ENCODE assay signal across 11 cellular contexts in genomic region chr6:14865609-14866100, GRCh38.
A peak's percentile ranks its signal among the peaks of the same experiment; 100 is the strongest.
DNase-seq lines count a peak whose midpoint lies in the region; ATAC-seq and TF ChIP-seq lines count a peak whose summit lies in the region.
"Had no signal": no experiment of that assay in that cellular context is flagged by ENCODE, and none has a peak within 500 bp of the region (broad histone marks: within the 10 kb centered on the region; RNA-seq: fewer than 3 reads in every experiment).

No MANE protein-coding gene starts in this region.

- H3K9me3 ChIP-seq in AG04450 (ENCODE audit: control insufficient read depth, insufficient read depth, low read length) = no peaks in the 10 kb centered on the region
- H3K9me3 ChIP-seq: thyroid gland had no signal

- POLR2A ChIA-PET in AG04450 (lab: Yijun Ruan, JAX) = interaction anchor here (0.6 kb wide), 1 partner anchor 200 kb away, joined by 3 read pairs; no protein-coding TSS in a partner anchor
- POLR2A ChIA-PET in T-cell (lab: Charles Lee) = no interaction called here

- ATAC-seq in T-cell (replicated peaks in 1 of 4) (peak in 3 of 4 experiments; percentile 42 to 65 (median 62)), HG03045 (IDR thresholded peaks at IDR 0.05; ENCODE audit: unreplicated experiment) (no peak)

- H3K4me3 ChIP-seq in AG04450 (ENCODE audit: low read depth, low read length) (no peak overlapping the region), GM12865 (ENCODE audit: low read depth, low read length) (no peak overlapping the region)
- H3K4me3 ChIP-seq: thyroid gland had no signal

- H3K27ac ChIP-seq in AG04450 (ENCODE audit: low read depth, low read length) = peak overlapping the region; percentile 39
- H3K27ac ChIP-seq: thyroid gland had no signal

- no peaks in the 10 kb centered on the region for H3K27me3 Mint-ChIP-seq in T-cell

- DNase-seq in AG04450 (ENCODE audit: low read depth, low spot score) = no peak
- peak; percentile 28 for DNase-seq in GM12865 (ENCODE audit: low read depth)
- peak in 3 of 34 experiments; percentile 7 to 45 (median 19) for DNase-seq in T-cell
- DNase-seq in germinal center (ENCODE audit: low spot score) = peak; percentile 28
- no peak for DNase-seq in H4 (ENCODE audit: low spot score)
- no peak for DNase-seq in NCI-H2081 (lab: John Stamatoyannopoulos, UW)
- DNase-seq in AG08396 (ENCODE audit: low spot score) = no peak
- DNase-seq: anterior cingulate cortex, NCI-H345, thyroid gland had no signal

- CTCF ChIA-PET in AG04450 (lab: Charles Lee) (no interaction called here), T-cell (lab: Charles Lee) (no interaction called here)

- TF ChIP-seq CTCF in AG04450 (IDR thresholded peaks at IDR 0.05; ENCODE audit: low read depth, low read length) (no peak), GM12865 (IDR thresholded peaks at IDR 0.05; ENCODE audit: insufficient read depth, low read depth, low read length, missing control alignments) (no peak)

- no peak overlapping the region for H3K4me3 Mint-ChIP-seq in T-cell

- no peaks in the 10 kb centered on the region for H3K36me3 Mint-ChIP-seq in T-cell

- H3K27me3 ChIP-seq in AG04450 (ENCODE audit: control insufficient read depth, insufficient read depth, low read length) = no peaks in the 10 kb centered on the region
- H3K27me3 ChIP-seq: thyroid gland had no signal

- H3K27ac Mint-ChIP-seq in T-cell = no peak overlapping the region

- H3K9me3 Mint-ChIP-seq in T-cell = no peaks in the 10 kb centered on the region

- H3K4me1 Mint-ChIP-seq in T-cell = peaks cover 10 to 17% (median 11%) of the 10 kb centered on the region in 3 donors

Comparison
In these comparisons a context has a peak if more than half of its experiments do, and no peak if none do; other contexts are left out.
1. DNase-seq: peak in GM12865 (single experiment) and germinal center (single experiment); none in AG04450 (single experiment), H4 (single experiment), NCI-H2081 (0 of 2) and AG08396 (single experiment).